ENCODE assay signal across 12 cellular contexts in the genomic region with DNA sequence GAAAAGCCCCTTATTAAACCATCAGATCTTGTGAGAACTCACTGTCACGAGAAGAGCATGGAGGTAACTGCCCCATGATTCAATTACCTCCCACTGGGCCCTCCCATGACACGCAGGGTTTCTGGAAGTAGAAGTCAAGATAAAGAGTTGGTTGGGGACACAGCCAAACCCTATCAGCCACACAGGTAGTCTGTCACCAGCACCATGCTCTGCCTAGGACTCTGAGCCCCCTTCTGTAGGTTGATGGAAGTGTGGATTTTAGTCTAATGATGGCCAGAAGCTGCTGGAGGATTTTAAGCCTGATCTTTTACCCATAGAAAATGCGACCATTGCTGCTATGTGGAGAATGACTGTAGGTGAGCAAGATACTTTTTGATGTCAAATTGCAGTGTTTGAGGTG.
DNase-seq lines count a peak whose midpoint lies in the region; ATAC-seq and TF ChIP-seq lines count a peak whose summit lies in the region.
"Had no signal": no experiment of that assay in that cellular context is flagged by ENCODE, and none has a peak within 500 bp of the region (broad histone marks: within the 10 kb centered on the region; RNA-seq: fewer than 3 reads in every experiment).

No MANE protein-coding gene starts in this region.

- TF ChIP-seq CTCF in esophagus muscularis mucosa (IDR thresholded peaks at IDR 0.05): no peak

- no peaks in the 10 kb centered on the region for H3K27me3 Mint-ChIP-seq in activated CD8-positive, alpha-beta memory T cell treated with anti-CD3 and anti-CD28 coated beads, Interleukin-2, amount 10 ng/mL, durations not matched to agents 7 days and 5 days
- H3K27me3 Mint-ChIP-seq in activated T-helper 1 cell treated with anti-CD3 and anti-CD28 coated beads, Interleukin-12 subunit alpha, Interleukin-12 subunit beta, Interleukin-2, Interleukin-4 antibody, amounts not matched to agents 30 ng/mL and 10 ng/mL and 1 ng/mL, durations not matched to agents 14 hours and 24 hours and 36 hours (ENCODE audit: insufficient read depth): no peaks in the 10 kb centered on the region

- peaks cover 65% of the 10 kb centered on the region for H3K4me1 Mint-ChIP-seq in activated CD8-positive, alpha-beta memory T cell treated with anti-CD3 and anti-CD28 coated beads, Interleukin-2, amount 10 ng/mL, durations not matched to agents 7 days and 5 days
- peaks cover 74% of the 10 kb centered on the region for H3K4me1 Mint-ChIP-seq in activated T-helper 1 cell treated with anti-CD3 and anti-CD28 coated beads, Interleukin-12 subunit alpha, Interleukin-12 subunit beta, Interleukin-2, Interleukin-4 antibody, amounts not matched to agents 30 ng/mL and 10 ng/mL and 1 ng/mL, durations not matched to agents 14 hours and 24 hours and 36 hours (ENCODE audit: low read depth)

- 100% methylated on average over 3 of the region's 3 CpGs for WGBS in esophagus muscularis mucosa

- peaks cover 4% of the 10 kb centered on the region for H3K9me3 Mint-ChIP-seq in activated CD8-positive, alpha-beta memory T cell treated with anti-CD3 and anti-CD28 coated beads, Interleukin-2, amount 10 ng/mL, durations not matched to agents 7 days and 5 days (ENCODE audit: low read depth)
- peaks cover 20% of the 10 kb centered on the region for H3K9me3 Mint-ChIP-seq in activated T-helper 1 cell treated with anti-CD3 and anti-CD28 coated beads, Interleukin-12 subunit alpha, Interleukin-12 subunit beta, Interleukin-2, Interleukin-4 antibody, amounts not matched to agents 30 ng/mL and 10 ng/mL and 1 ng/mL, durations not matched to agents 14 hours and 24 hours and 36 hours

- in situ Hi-C loops in G401 (cut with HindIII; ENCODE audit: low sequenced_read_pairs): no loop called here

- ATAC-seq in activated CD8-positive, alpha-beta memory T cell treated with anti-CD3 and anti-CD28 coated beads, Interleukin-2, amount 10 ng/mL, durations not matched to agents 7 days and 5 days: no peak
- ATAC-seq in GM18520 (IDR thresholded peaks at IDR 0.05; ENCODE audit: unreplicated experiment): no peak
- ATAC-seq: left cardiac atrium had no signal

- no peak for DNase-seq in activated CD8-positive, alpha-beta memory T cell treated with anti-CD3 and anti-CD28 coated beads, Interleukin-2, amount 10 ng/mL, durations not matched to agents 7 days and 5 days
- no peak for DNase-seq in activated CD8-positive, alpha-beta memory T cell treated with anti-CD3 and anti-CD28 coated beads, Interleukin-2, amount 50 U/mL, for 48 hours
- DNase-seq in activated T-helper 1 cell treated with anti-CD3 and anti-CD28 coated beads, Interleukin-12 subunit alpha, Interleukin-12 subunit beta, Interleukin-2, Interleukin-4 antibody, amounts not matched to agents 30 ng/mL and 10 ng/mL and 1 ng/mL, durations not matched to agents 14 hours and 24 hours and 36 hours (ENCODE audit: low spot score): no peak
- no peak for DNase-seq in esophagus muscularis mucosa (ENCODE audit: extremely low spot score)
- no peak for DNase-seq in stimulated activated CD4-positive, alpha-beta T cell treated with anti-CD3 and anti-CD28 coated beads, Interleukin-4, amount 100 ng/mL, for 4 hours
- no peak for DNase-seq in G401 (ENCODE audit: low spot score)
- DNase-seq: amniotic stem cell, Kasumi-1, left cardiac atrium, NCI-H2029 had no signal

- H3K36me3 ChIP-seq in esophagus muscularis mucosa: peaks cover 0 to 14% (median 0%) of the 10 kb centered on the region in 4 donors

- TF ChIP-seq POLR2A in esophagus muscularis mucosa (IDR thresholded peaks at IDR 0.05; ENCODE audit: low read depth): no peak

- H3K27ac ChIP-seq in esophagus muscularis mucosa (replicated peaks in 1 of 4): peak overlapping the region in 3 of 4 donors; percentile 51 to 59 (median 55)
- H3K27ac ChIP-seq in temporal lobe (ENCODE audit: low read depth, low read length): peak overlapping the region; percentile 76

- no peak for TF ChIP-seq EP300 in esophagus muscularis mucosa (IDR thresholded peaks at IDR 0.05)

- peak overlapping the region; percentile 65 for H3K27ac Mint-ChIP-seq in activated CD8-positive, alpha-beta memory T cell treated with anti-CD3 and anti-CD28 coated beads, Interleukin-2, amount 10 ng/mL, durations not matched to agents 7 days and 5 days
- H3K27ac Mint-ChIP-seq in activated T-helper 1 cell treated with anti-CD3 and anti-CD28 coated beads, Interleukin-12 subunit alpha, Interleukin-12 subunit beta, Interleukin-2, Interleukin-4 antibody, amounts not matched to agents 30 ng/mL and 10 ng/mL and 1 ng/mL, durations not matched to agents 14 hours and 24 hours and 36 hours: peak overlapping the region; percentile 76

- H3K4me3 ChIP-seq in esophagus muscularis mucosa: no peak overlapping the region

- H3K9me3 ChIP-seq in esophagus muscularis mucosa: no peaks in the 10 kb centered on the region

- peaks cover 38 to 78% (median 55%) of the 10 kb centered on the region in 4 donors for H3K4me1 ChIP-seq in esophagus muscularis mucosa

- H3K4me3 Mint-ChIP-seq in activated CD8-positive, alpha-beta memory T cell treated with anti-CD3 and anti-CD28 coated beads, Interleukin-2, amount 10 ng/mL, durations not matched to agents 7 days and 5 days: no peak overlapping the region
- H3K4me3 Mint-ChIP-seq in activated T-helper 1 cell treated with anti-CD3 and anti-CD28 coated beads, Interleukin-12 subunit alpha, Interleukin-12 subunit beta, Interleukin-2, Interleukin-4 antibody, amounts not matched to agents 30 ng/mL and 10 ng/mL and 1 ng/mL, durations not matched to agents 14 hours and 24 hours and 36 hours: no peak overlapping the region

- peaks cover 71% of the 10 kb centered on the region for H3K36me3 Mint-ChIP-seq in activated CD8-positive, alpha-beta memory T cell treated with anti-CD3 and anti-CD28 coated beads, Interleukin-2, amount 10 ng/mL, durations not matched to agents 7 days and 5 days
- peaks cover 56% of the 10 kb centered on the region for H3K36me3 Mint-ChIP-seq in activated T-helper 1 cell treated with anti-CD3 and anti-CD28 coated beads, Interleukin-12 subunit alpha, Interleukin-12 subunit beta, Interleukin-2, Interleukin-4 antibody, amounts not matched to agents 30 ng/mL and 10 ng/mL and 1 ng/mL, durations not matched to agents 14 hours and 24 hours and 36 hours (ENCODE audit: low read depth)

- CTCF ChIA-PET in activated CD8-positive, alpha-beta memory T cell treated with anti-CD3 and anti-CD28 coated beads, Interleukin-2, amount 10 ng/mL, durations not matched to agents 7 days and 5 days (lab: Charles Lee): no interaction called here

- H3K27me3 ChIP-seq in esophagus muscularis mucosa: no peaks in the 10 kb centered on the region

- intact Hi-C loops in activated T-helper 1 cell treated with anti-CD3 and anti-CD28 coated beads, Interleukin-12 subunit alpha, Interleukin-12 subunit beta, Interleukin-2, Interleukin-4 antibody, amounts not matched to agents 30 ng/mL and 10 ng/mL and 1 ng/mL, durations not matched to agents 14 hours and 24 hours and 36 hours (cut with micrococcal nuclease): no loop called here
- intact Hi-C loops in esophagus muscularis mucosa (cut with DNase I): no loop called here
